ENCODE assay signal across 9 cellular contexts in the genomic region with DNA sequence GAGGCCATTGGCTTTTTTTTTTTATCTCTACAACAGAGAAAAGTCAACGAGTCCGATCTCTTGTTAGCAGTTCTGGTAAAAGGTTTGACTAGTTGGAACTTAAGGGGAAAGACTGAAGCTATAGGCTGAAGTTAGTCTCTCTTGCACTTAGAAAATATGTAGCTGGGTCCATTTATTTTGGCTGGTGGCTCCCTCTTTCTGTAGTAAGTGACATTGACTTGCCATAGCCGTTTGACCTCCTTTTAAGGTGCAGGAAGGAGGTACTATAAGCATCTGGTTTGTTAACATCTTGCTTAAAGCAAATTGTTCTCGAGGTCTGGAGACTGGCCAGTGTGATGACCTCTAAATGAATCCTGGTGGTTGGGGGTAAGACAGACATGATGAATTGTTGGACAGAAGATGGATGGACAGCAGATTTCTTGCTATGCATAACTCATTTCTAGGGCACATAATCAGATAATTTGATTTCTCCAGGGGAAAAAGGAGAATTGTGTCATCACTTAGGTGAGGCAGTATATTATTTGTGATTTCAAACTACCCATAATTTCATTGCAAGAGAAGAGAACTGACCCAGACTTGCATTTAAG.
DNase-seq lines count a peak whose midpoint lies in the region; ATAC-seq and TF ChIP-seq lines count a peak whose summit lies in the region.
"Had no signal": no experiment of that assay in that cellular context is flagged by ENCODE, and none has a peak within 500 bp of the region (broad histone marks: within the 10 kb centered on the region; RNA-seq: fewer than 3 reads in every experiment).

No MANE protein-coding gene starts in this region.

- H3K4me3 ChIP-seq in astrocyte of the spinal cord (ENCODE audit: low read depth, low read length): no peak overlapping the region

- TF ChIP-seq CTCF in GM12874 (IDR thresholded peaks at IDR 0.05; ENCODE audit: insufficient read depth, low read depth, low read length) (peak; percentile 50), astrocyte of the spinal cord (IDR thresholded peaks at IDR 0.05; ENCODE audit: low read depth, low read length) (peak; percentile 32)

- DNase-seq in astrocyte of the spinal cord (ENCODE audit: low read depth, low spot score) (peak; percentile 38), NCI-H2171 (lab: John Stamatoyannopoulos, UW) (no peak)
- no peak for DNase-seq in natural killer cell treated with Interleukin-12 subunit alpha and Interleukin-12 subunit beta and Interleukin-15 and Interleukin-18, amount 100 ng/mL, for 72 hours (ENCODE audit: low spot score)
- DNase-seq in stimulated activated CD4-positive, alpha-beta T cell treated with anti-CD3 and anti-CD28 coated beads, Interleukin-2, amount 100 ng/mL, for 24 hours: no peak
- no peak for DNase-seq in activated CD4-positive, alpha-beta T cell treated with anti-CD3 and anti-CD28 coated beads, Interleukin-2, amount 50 U/mL, for 48 hours
- DNase-seq: KBM-7; stimulated activated CD4-positive, alpha-beta T cell treated with anti-CD3 and anti-CD28 coated beads, Interleukin-4, amount 100 ng/mL, for 4 hours had no signal

- H3K36me3 Mint-ChIP-seq in natural killer cell treated with Interleukin-12 subunit alpha and Interleukin-12 subunit beta and Interleukin-15 and Interleukin-18, amount 100 ng/mL, for 72 hours: peaks cover 32% of the 10 kb centered on the region

- in situ Hi-C loops in astrocyte of the spinal cord (cut with HindIII; ENCODE audit: low sequenced_read_pairs): no loop called here

- H3K4me3 Mint-ChIP-seq in natural killer cell treated with Interleukin-12 subunit alpha and Interleukin-12 subunit beta and Interleukin-15 and Interleukin-18, amount 100 ng/mL, for 72 hours: peak overlapping the region; percentile 70

- H3K9me3 Mint-ChIP-seq in natural killer cell treated with Interleukin-12 subunit alpha and Interleukin-12 subunit beta and Interleukin-15 and Interleukin-18, amount 100 ng/mL, for 72 hours: no peaks in the 10 kb centered on the region

- peaks cover 34 to 49% of the 10 kb centered on the region in 2 donors for H3K4me1 Mint-ChIP-seq in natural killer cell treated with Interleukin-12 subunit alpha and Interleukin-12 subunit beta and Interleukin-15 and Interleukin-18, amount 100 ng/mL, for 72 hours (ENCODE audit: low read depth in 2 of 2)

- ATAC-seq in HG03060 (IDR thresholded peaks at IDR 0.05; ENCODE audit: low read depth, unreplicated experiment): peak; percentile 34
- ATAC-seq in natural killer cell treated with Interleukin-12 subunit alpha and Interleukin-12 subunit beta and Interleukin-15 and Interleukin-18, amount 100 ng/mL, for 72 hours: no peak

- peak overlapping the region; percentile 85 to 89 for H3K27ac Mint-ChIP-seq in natural killer cell treated with Interleukin-12 subunit alpha and Interleukin-12 subunit beta and Interleukin-15 and Interleukin-18, amount 100 ng/mL, for 72 hours

- no peaks in the 10 kb centered on the region for H3K27me3 Mint-ChIP-seq in natural killer cell treated with Interleukin-12 subunit alpha and Interleukin-12 subunit beta and Interleukin-15 and Interleukin-18, amount 100 ng/mL, for 72 hours
